Comparison of ENCODE assay signal across 8 cellular contexts in the genomic region with DNA sequence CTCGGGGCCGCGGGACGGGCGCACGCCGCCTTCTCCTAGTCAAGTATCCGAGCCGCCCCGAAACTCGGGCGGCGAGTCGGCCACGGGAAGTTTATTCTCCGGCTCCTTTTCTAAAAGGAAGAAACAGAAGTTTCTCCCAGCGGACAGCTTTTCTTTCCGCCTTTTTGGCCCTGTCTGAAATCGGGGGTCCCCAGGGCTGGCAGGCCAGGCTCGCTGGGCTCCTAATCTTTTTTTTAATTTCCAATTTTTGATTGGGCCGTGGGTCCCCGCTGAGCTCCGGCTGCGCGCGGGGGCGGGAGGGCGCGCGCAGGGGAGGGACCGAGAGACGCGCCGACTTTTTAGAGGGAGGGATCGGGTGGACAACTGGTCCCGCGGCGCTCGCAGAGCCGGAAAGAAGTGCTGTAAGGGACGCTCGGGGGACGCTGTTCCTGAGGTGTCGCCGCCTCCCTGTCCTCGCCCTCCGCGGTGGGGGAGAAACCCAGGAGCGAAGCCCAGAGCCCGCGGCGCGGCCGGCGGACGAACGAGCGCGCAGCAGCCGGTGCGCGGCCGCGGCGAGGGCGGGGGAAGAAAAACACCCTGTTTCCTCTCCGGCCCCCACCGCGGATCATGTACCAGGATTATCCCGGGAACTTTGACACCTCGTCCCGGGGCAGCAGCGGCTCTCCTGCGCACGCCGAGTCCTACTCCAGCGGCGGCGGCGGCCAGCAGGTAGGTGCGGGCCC. TPM values are rescaled to one million over a fixed set of nuclear protein-coding genes. Genes with fewer than 3 reads are reported as not detected.
DNase-seq lines count a peak whose midpoint lies in the region; ATAC-seq, FAIRE-seq and TF ChIP-seq lines count a peak whose summit lies in the region.

No MANE protein-coding gene starts in this region.

- peak; percentile 3; the same call in 2 of the 3 replicates for ATAC-seq in SK-N-SH treated with all-trans-retinoic acid at 6 μM for 48 hours
- peak; percentile 38 for ATAC-seq in K562
- no peak for ATAC-seq in GM21390 (IDR thresholded peaks at IDR 0.05; ENCODE audit: unreplicated experiment)
- ATAC-seq in HG02678 (IDR thresholded peaks at IDR 0.05; ENCODE audit: unreplicated experiment), result no peak

- in situ Hi-C loops in K562 (cut with MboI), result no loop called here

- H3K18ac ChIP-seq in H9 (ENCODE audit: insufficient read length, low read depth, low read length), result no peak overlapping the region

- no peak overlapping the region for H4K91ac ChIP-seq in H9 (ENCODE audit: insufficient read length, low read depth, low read length)

- H3K9me3 Mint-ChIP-seq in H9, result no peaks in the 10 kb centered on the region

- no peaks in the 10 kb centered on the region for H3K36me3 ChIP-seq in K562 (ENCODE audit: control insufficient read depth, insufficient read depth, low read length)
- no peaks in the 10 kb centered on the region for H3K36me3 ChIP-seq in iPS-15b (ENCODE audit: control insufficient read depth, insufficient read depth, low read length)
- no peaks in the 10 kb centered on the region for H3K36me3 ChIP-seq in skeletal muscle tissue (ENCODE audit: control insufficient read depth in 3 of 3, insufficient read depth in 3 of 3, low read length in 3 of 3)

- FAIRE-seq in K562 (lab: Jason Lieb, UNC), result no peak

- H2BK12ac ChIP-seq in H9 (ENCODE audit: insufficient read length, low read depth, low read length), result no peak overlapping the region

- H3K23me2 ChIP-seq in H9 (ENCODE audit: insufficient read length, low read depth, low read length, poor library complexity, severe bottlenecking), result peaks cover 28% of the 10 kb centered on the region

- H2BK20ac ChIP-seq in H9 (ENCODE audit: low read depth, low read length, poor library complexity, severe bottlenecking), result no peak overlapping the region

- no peak overlapping the region for H2BK120ac ChIP-seq in H9 (ENCODE audit: low read depth, low read length, poor library complexity, severe bottlenecking)

- intact Hi-C loops in K562 (cut with micrococcal nuclease), result loop anchor here (2.0 to 10.0 kb wide), 5 partner anchors 50 to 668 kb away; a partner anchor contains a TSS

- H4K5ac ChIP-seq in H9 (ENCODE audit: insufficient read length, low read depth, low read length), result no peak overlapping the region

- TF ChIP-seq CTCF in AG09309 (IDR thresholded peaks at IDR 0.05; ENCODE audit: control insufficient read depth, insufficient read depth, low read depth, low read length, missing control alignments), result no peak
- no peak for TF ChIP-seq CTCF in H9 (conservative IDR thresholded peaks at IDR 0.05)
- no peak for TF ChIP-seq CTCF in K562 (IDR thresholded peaks at IDR 0.05 in 2 of 3, conservative IDR thresholded peaks at IDR 0.05 in 1 of 3; ENCODE audit: insufficient read depth in 2 of 3, low read depth in 1 of 3, low read length in 3 of 3)

- H3K79me1 ChIP-seq in H9 (ENCODE audit: insufficient read depth, low read depth, low read length, poor library complexity, severe bottlenecking), result no peaks in the 10 kb centered on the region

- peak overlapping the region; percentile 59 for H3K14ac ChIP-seq in H9 (ENCODE audit: insufficient read depth, low read length)

- no peak overlapping the region; a peak in 4 of 5 replicates for H3K4me3 Mint-ChIP-seq in H9

- H4K20me1 ChIP-seq in H9 (ENCODE audit: control insufficient read depth, insufficient read depth, insufficient read length) (no peaks in the 10 kb centered on the region), K562 (replicated peaks; ENCODE audit: control insufficient read depth, insufficient read depth, low read length) (no peaks in the 10 kb centered on the region)

- CTCF ChIA-PET in K562 (lab: Yijun Ruan, JAX; ENCODE audit: low intra/inter-chr PET ratio), result no interaction called here

- H3K9me1 ChIP-seq in K562 (ENCODE audit: control insufficient read depth, insufficient read depth, low read length), result no peaks in the 10 kb centered on the region

- no peak overlapping the region for H3K23ac ChIP-seq in H9 (ENCODE audit: insufficient read length, low read depth, low read length)

- peaks cover 23% of the 10 kb centered on the region in 2 experiments for H3K4me1 Mint-ChIP-seq in H9

- H4K8ac ChIP-seq in H9 (replicated peaks; ENCODE audit: insufficient read length, low read depth, low read length), result no peak overlapping the region

- WGBS in H9 (ENCODE audit: extremely low coverage, insufficient read length, low lambda C conversion rate), result no CpG with 5 or more reads among the region's 81 CpGs
- WGBS in K562 (ENCODE audit: insufficient coverage, low coverage, missing lambda C conversion rate), result under 1% methylated on average over 52 of the region's 81 CpGs

- no peak overlapping the region for H3K56ac ChIP-seq in H9 (ENCODE audit: insufficient read length, low read depth, low read length)

- H3K4me2 ChIP-seq in H9 (ENCODE audit: insufficient read depth, insufficient read length, low read length), result peak overlapping the region; percentile 56
- peak overlapping the region; percentile 73 for H3K4me2 ChIP-seq in K562 (ENCODE audit: insufficient read depth, low read length)

- H3K9me3 ChIP-seq in H9 (ENCODE audit: control insufficient read depth, low read depth, low read length) (no peaks in the 10 kb centered on the region), K562 (replicated peaks; ENCODE audit: control insufficient read depth, insufficient read depth, low read depth, low read length) (no peaks in the 10 kb centered on the region), iPS-15b (ENCODE audit: control insufficient read depth, insufficient read depth, low read length) (no peaks in the 10 kb centered on the region), skeletal muscle tissue (ENCODE audit: control insufficient read depth in 3 of 3, low read length in 3 of 3) (no peaks in the 10 kb centered on the region)

- no peak overlapping the region for H3K27ac Mint-ChIP-seq in H9

- peaks cover 8% of the 10 kb centered on the region; the same call in 1 of the 2 replicates for H3K4me1 ChIP-seq in H9 (ENCODE audit: insufficient read depth, low read length)
- H3K4me1 ChIP-seq in K562 (replicated peaks in 1 of 2; ENCODE audit: control insufficient read depth in 2 of 2, insufficient read depth in 2 of 2, low read length in 2 of 2), result peaks cover 9 to 36% of the 10 kb centered on the region in 2 experiments; a peak in 4 of 5 replicates
- peaks cover 10% of the 10 kb centered on the region for H3K4me1 ChIP-seq in iPS-15b (ENCODE audit: control insufficient read depth, insufficient read depth, low read length)
- peaks cover 35 to 42% (median 41%) of the 10 kb centered on the region in 3 donors for H3K4me1 ChIP-seq in skeletal muscle tissue (ENCODE audit: control insufficient read depth in 3 of 3, insufficient read depth in 3 of 3, low read length in 3 of 3)

- H3K27ac ChIP-seq in H9 (ENCODE audit: insufficient read length, low read depth, low read length) (no peak overlapping the region), K562 (ENCODE audit: extremely low read depth, low read depth, low read length) (peak overlapping the region; percentile 80; the same call in 2 of the 3 replicates), skeletal muscle tissue (ENCODE audit: low read depth, low read length) (peak overlapping the region; percentile 99)

- H3K4me3 ChIP-seq in AG09309 (ENCODE audit: control insufficient read depth, low read depth, low read length) (peak overlapping the region; percentile 93), K562 (peak overlapping the region; percentile 65), iPS-15b (ENCODE audit: low read depth, low read length) (peak overlapping the region; percentile 58), skeletal muscle tissue (ENCODE audit: low read length in 3 of 3) (peak overlapping the region; percentile 77 to 91 (median 79))

- H3K79me2 ChIP-seq in H9 (ENCODE audit: insufficient read depth, low read length) (no peaks in the 10 kb centered on the region), K562 (ENCODE audit: control insufficient read depth, insufficient read depth, low read length) (no peaks in the 10 kb centered on the region)

- no peak overlapping the region for H3K4ac ChIP-seq in H9 (ENCODE audit: low read depth, low read length)

- peaks cover 30% of the 10 kb centered on the region; the same call in 1 of the 2 replicates for H3K27me3 ChIP-seq in H9 (ENCODE audit: insufficient read depth, low read length)
- H3K27me3 ChIP-seq in K562 (ENCODE audit: control insufficient read depth in 2 of 2, insufficient read depth in 2 of 2, low read length in 2 of 2), result peaks cover 0 to 20% of the 10 kb centered on the region in 2 experiments; a peak in 2 of 5 replicates
- peaks cover 54% of the 10 kb centered on the region for H3K27me3 ChIP-seq in iPS-15b (ENCODE audit: control insufficient read depth, insufficient read depth, low read length)
- H3K27me3 ChIP-seq in skeletal muscle tissue (ENCODE audit: control insufficient read depth in 3 of 3, insufficient read depth in 3 of 3, low read length in 3 of 3), result no peaks in the 10 kb centered on the region

- no peak for TF ChIP-seq EP300 in K562 (IDR thresholded peaks at IDR 0.05; ENCODE audit: low read length)

- POLR2A ChIA-PET in K562 (lab: Yijun Ruan, JAX), result interaction anchor here (0.6 to 1.0 kb wide), 3 partner anchors 12 to 692 kb away, joined by 3 read pairs; no protein-coding TSS in a partner anchor

- H2AFZ ChIP-seq in H9 (ENCODE audit: low read length) (no peak overlapping the region), K562 (ENCODE audit: low read depth, low read length) (peak overlapping the region; percentile 88)

- no peak for TF ChIP-seq RAD21 in K562 (CRISPR knock-in tag; conservative IDR thresholded peaks at IDR 0.05 in 1 of 2, IDR thresholded peaks at IDR 0.05 in 1 of 2)

- TF ChIP-seq POLR2A in K562 (conservative IDR thresholded peaks at IDR 0.05), result no peak

- DNase-seq in AG09309 (ENCODE audit: low read depth) (no peak), H9 (no peak), K562 (ENCODE audit: extremely low read depth in 1 of 4, low spot score in 3 of 4) (peak; percentile 60 to 72 (median 69))

- BruUV-seq in K562 (replicated peaks; lab: Mats Ljungman, UMichigan), result TSS peak; percentile 71

- H3K9ac ChIP-seq in H9 (ENCODE audit: extremely low read depth, insufficient read length, low read length) (no peak overlapping the region), K562 (ENCODE audit: insufficient read depth in 1 of 2, low read depth in 2 of 2, low read length in 2 of 2) (peak overlapping the region; percentile 61 to 91), iPS-15b (ENCODE audit: low read depth, low read length) (peak overlapping the region; percentile 47), skeletal muscle tissue (ENCODE audit: low read depth in 1 of 3, low read length in 3 of 3) (peak overlapping the region; percentile 96 to 98 (median 98))

- H3K27me3 Mint-ChIP-seq in H9 (ENCODE audit: low read depth), result peaks cover 36% of the 10 kb centered on the region

- no peak overlapping the region for H2BK15ac ChIP-seq in H9 (ENCODE audit: low read depth, low read length)

- no peak overlapping the region for H2BK5ac ChIP-seq in H9 (ENCODE audit: insufficient read length, low read length)

- no peak overlapping the region for H2AK5ac ChIP-seq in H9 (ENCODE audit: insufficient read length, low read length)

- H3K36me3 Mint-ChIP-seq in H9 (ENCODE audit: insufficient read depth in 1 of 3, low read depth in 3 of 3), result no peaks in the 10 kb centered on the region

- no peak overlapping the region for H3T11ph ChIP-seq in H9 (ENCODE audit: low read length)

RNA-seq across cellular contexts. Expression of a gene that starts 0.6 kb away (rescaled TPM):
- total RNA-seq in H9 (2021) (7.3 and 7.4 TPM in 2 replicates), K562 (2014; rRNA removed) (0.86 and 1.4 TPM in 2 replicates), K562 (2014; rRNA removed; fragmentation: Illumina TruSeq; extraction: Trizol) (0.45 and 0.51 TPM in 2 replicates), K562 (2015; rRNA removed; fragmentation: Illumina TruSeq; extraction: Trizol) (1.4 and 1.6 TPM in 2 replicates), K562 (2021) (2.9 and 3.1 TPM in 2 replicates), skeletal muscle tissue (10.4 TPM)
- total RNA-seq in K562 (2011; cell fraction: chromatin; rRNA removed; ENCODE audit: low replicate concordance), result 0.77 and 2.2 TPM in 2 replicates
- 1.4 and 1.5 TPM in 2 replicates for total RNA-seq in K562 (2011; cell fraction: nucleolus; rRNA removed)
- total RNA-seq in K562 (2011; cell fraction: nucleoplasm; rRNA removed), result 0.99 and 1.5 TPM in 2 replicates
- polyA plus RNA-seq in K562 (2011; rRNA removed) (0.31 and 0.57 TPM in 2 replicates), K562 (2014; fragmentation: Illumina TruSeq; extraction: Trizol) (0.80 and 0.86 TPM in 2 replicates), K562 (2014; fragmentation: Nextera tagmentation; extraction: Ambion mirVana) (under 1 TPM; 0.04 to 0.07 TPM), K562 (2014; rRNA removed) (0.88 and 0.91 TPM in 2 replicates)
- 0.34 and 0.51 TPM in 2 replicates for polyA plus RNA-seq in K562 (2011; cell fraction: cytosol; rRNA removed)
- polyA plus RNA-seq in K562 (2011; cell fraction: nucleus; rRNA removed), result 0.77 and 1.00 TPM in 2 replicates
- polyA plus RNA-seq in K562 (2012), result 2.4 and 4.6 TPM in 2 replicates
- 0.35 and 0.51 TPM in 2 replicates for polyA minus RNA-seq in K562 (2011; rRNA and poly(A)+ RNA removed)
- 0.76 and 1.3 TPM in 2 replicates for polyA minus RNA-seq in K562 (2011; cell fraction: cytosol; rRNA and poly(A)+ RNA removed)
- 1.1 and 1.4 TPM in 2 replicates for polyA minus RNA-seq in K562 (2011; cell fraction: nucleus; rRNA and poly(A)+ RNA removed)

Comparison
In these comparisons a context has a peak if more than half of its experiments do, and no peak if none do; other contexts are left out.
1. DNase-seq: peak in K562 (4 of 4); none in AG09309 (single experiment) and H9 (single experiment).
2. ATAC-seq: peak in SK-N-SH treated with all-trans-retinoic acid at 6 μM for 48 hours (single experiment) and K562 (single experiment); none in GM21390 (single experiment) and HG02678 (single experiment).
3. Peak in every context shown above with its lines, with median percentiles within 50 percentile points of each other: H3K4me3 ChIP-seq.